21 cellular contexts compared by ENCODE assay signal in genomic region chr1:149631126-149631525, GRCh38. TPM values are rescaled to one million over a fixed set of nuclear protein-coding genes. Genes with fewer than 3 reads are reported as not detected.
DNase-seq lines count a peak whose midpoint lies in the region; ATAC-seq and TF ChIP-seq lines count a peak whose summit lies in the region.
"Not testable (repeated sequence)": the region's sequence is repeated elsewhere in the genome, so short reads cannot be mapped to it uniquely, and the experiment has no call there.
"Had no signal": no experiment of that assay in that cellular context is flagged by ENCODE, and none has a peak within 500 bp of the region (broad histone marks: within the 10 kb centered on the region; RNA-seq: fewer than 3 reads in every experiment).

No MANE protein-coding gene starts in this region.

- H3K36me3 Mint-ChIP-seq in CD4-positive, alpha-beta memory T cell; central memory CD8-positive, alpha-beta T cell (ENCODE audit: insufficient read depth): not testable (repeated sequence)

- not testable (repeated sequence) for H3K79me2 ChIP-seq in DND-41 (ENCODE audit: insufficient read depth, low read length)

- H3K4me3 Mint-ChIP-seq in CD4-positive, alpha-beta memory T cell; central memory CD8-positive, alpha-beta T cell: not testable (repeated sequence)

- H3K9me3 ChIP-seq in CD4-positive, alpha-beta memory T cell (ENCODE audit: control insufficient read depth in 1 of 2, low read length in 2 of 2); DND-41 (ENCODE audit: insufficient read depth, low read length, severe bottlenecking); neutrophil; upper lobe of right lung: not testable (repeated sequence)

- intact Hi-C loops in CD4-positive, alpha-beta memory T cell (cut with micrococcal nuclease); Right ventricle myocardium inferior (cut with DNase I); upper lobe of right lung (cut with DNase I): not testable (repeated sequence)

- H3K4me2 ChIP-seq in DND-41 (ENCODE audit: insufficient read depth, low read length) = not testable (repeated sequence)

- CTCF ChIA-PET in CD4-positive, alpha-beta memory T cell (lab: Charles Lee; ENCODE audit: partially characterized antibody) = not testable (repeated sequence)

- H3K9ac ChIP-seq in DND-41 (ENCODE audit: low read depth, low read length) = not testable (repeated sequence)

- not testable (repeated sequence) for H3K27me3 ChIP-seq in CD4-positive, alpha-beta memory T cell (ENCODE audit: insufficient read depth, low read length); DND-41 (ENCODE audit: insufficient read depth, low read length, poor library complexity); neutrophil; upper lobe of right lung

- H3K9me3 Mint-ChIP-seq in CD4-positive, alpha-beta memory T cell; central memory CD8-positive, alpha-beta T cell: not testable (repeated sequence)

- H2AFZ ChIP-seq in DND-41 (ENCODE audit: low read depth, low read length) = not testable (repeated sequence)

- not testable (repeated sequence) for H4K20me1 ChIP-seq in DND-41 (ENCODE audit: insufficient read depth, low read length)

- H3K4me1 Mint-ChIP-seq in CD4-positive, alpha-beta memory T cell = peaks cover 14 to 29% (median 22%) of the 10 kb centered on the region in 4 donors
- peaks cover 17% of the 10 kb centered on the region for H3K4me1 Mint-ChIP-seq in central memory CD8-positive, alpha-beta T cell

- POLR2A ChIA-PET in CD4-positive, alpha-beta memory T cell (lab: Charles Lee; ENCODE audit: partially characterized antibody) = not testable (repeated sequence)

- H3K4me1 ChIP-seq in CD4-positive, alpha-beta memory T cell (ENCODE audit: insufficient read depth, low read length) = peaks cover 15% of the 10 kb centered on the region
- H3K4me1 ChIP-seq in DND-41 (ENCODE audit: insufficient read depth, low read length) (peaks cover 18% of the 10 kb centered on the region), neutrophil (ENCODE audit: control insufficient read depth in 1 of 2, insufficient read depth in 1 of 2, low read depth in 1 of 2, low read length in 1 of 2) (peaks cover 11 to 37% of the 10 kb centered on the region in 2 experiments)
- H3K4me1 ChIP-seq in upper lobe of right lung = not testable (repeated sequence)

- H3K4me3 ChIP-seq in CD4-positive, alpha-beta memory T cell (ENCODE audit: low read length in 2 of 2); DND-41 (ENCODE audit: low read depth in 1 of 2, low read length in 2 of 2); neutrophil (ENCODE audit: low read depth in 1 of 2, low read length in 1 of 2); upper lobe of right lung: not testable (repeated sequence)

- H3K27ac ChIP-seq in CD4-positive, alpha-beta memory T cell (ENCODE audit: low read depth, low read length) = peak overlapping the region; percentile 15
- H3K27ac ChIP-seq in DND-41 (ENCODE audit: low read length) (peak overlapping the region; percentile 64; the same call in 1 of the 2 replicates), neutrophil (peak overlapping the region; percentile 57)
- H3K27ac ChIP-seq in upper lobe of right lung = not testable (repeated sequence)

- not testable (repeated sequence) for ATAC-seq in DND-41 (ENCODE audit: insufficient read depth, low read depth); central memory CD8-positive, alpha-beta T cell (replicated peaks; ENCODE audit: extremely low read depth, poor library complexity, severe bottlenecking)
- ATAC-seq in Right ventricle myocardium inferior = peak; percentile 16
- peak; percentile 69 for ATAC-seq in upper lobe of right lung

- H3K27me3 Mint-ChIP-seq in CD4-positive, alpha-beta memory T cell; central memory CD8-positive, alpha-beta T cell: not testable (repeated sequence)

- DNase-seq in CD4-positive, alpha-beta memory T cell; DND-41; central memory CD8-positive, alpha-beta T cell (ENCODE audit: low spot score in 2 of 2); Right ventricle myocardium inferior (ENCODE audit: missing footprints); upper lobe of right lung: not testable (repeated sequence)

- not testable (repeated sequence) for H3K27ac Mint-ChIP-seq in CD4-positive, alpha-beta memory T cell
- peak overlapping the region; percentile 32 for H3K27ac Mint-ChIP-seq in central memory CD8-positive, alpha-beta T cell (ENCODE audit: low read depth)

- H3K36me3 ChIP-seq in CD4-positive, alpha-beta memory T cell (ENCODE audit: insufficient read depth, low read length); DND-41 (ENCODE audit: insufficient read depth, low read length); neutrophil; upper lobe of right lung: not testable (repeated sequence)

- not testable (repeated sequence) for TF ChIP-seq CTCF in DND-41 (IDR thresholded peaks at IDR 0.05; ENCODE audit: borderline replicate concordance, extremely low read depth, low read length, poor library complexity, severe bottlenecking); neutrophil (IDR thresholded peaks at IDR 0.05); upper lobe of right lung (IDR thresholded peaks at IDR 0.05)

RNA-seq across cellular contexts. Expression of gene PPIAL4C, which starts 47.5 kb away (rescaled TPM):
- 1 to 10 TPM in 1 of 2 experiments, not detected in 1; 3.4 TPM for total RNA-seq in CD4-positive, alpha-beta memory T cell
- under 1 TPM in 1 of 2 donors, not detected in 1; 0.68 TPM for polyA plus RNA-seq in CD4-positive, alpha-beta memory T cell
- total RNA-seq in Right ventricle myocardium inferior (not detected), upper lobe of right lung (1.5 TPM)
- total RNA-seq: A172; A673; B cell; Caco-2; Calu3; CD4-positive, alpha-beta T cell; CD4-positive, CD25-positive, alpha-beta regulatory T cell; CD8-positive, alpha-beta T cell; Daoy; G401 had no signal
- polyA plus RNA-seq: A549; AG04450; BJ; CD14-positive monocyte; CD8-positive, alpha-beta memory T cell had no signal
